In the genomic region with DNA sequence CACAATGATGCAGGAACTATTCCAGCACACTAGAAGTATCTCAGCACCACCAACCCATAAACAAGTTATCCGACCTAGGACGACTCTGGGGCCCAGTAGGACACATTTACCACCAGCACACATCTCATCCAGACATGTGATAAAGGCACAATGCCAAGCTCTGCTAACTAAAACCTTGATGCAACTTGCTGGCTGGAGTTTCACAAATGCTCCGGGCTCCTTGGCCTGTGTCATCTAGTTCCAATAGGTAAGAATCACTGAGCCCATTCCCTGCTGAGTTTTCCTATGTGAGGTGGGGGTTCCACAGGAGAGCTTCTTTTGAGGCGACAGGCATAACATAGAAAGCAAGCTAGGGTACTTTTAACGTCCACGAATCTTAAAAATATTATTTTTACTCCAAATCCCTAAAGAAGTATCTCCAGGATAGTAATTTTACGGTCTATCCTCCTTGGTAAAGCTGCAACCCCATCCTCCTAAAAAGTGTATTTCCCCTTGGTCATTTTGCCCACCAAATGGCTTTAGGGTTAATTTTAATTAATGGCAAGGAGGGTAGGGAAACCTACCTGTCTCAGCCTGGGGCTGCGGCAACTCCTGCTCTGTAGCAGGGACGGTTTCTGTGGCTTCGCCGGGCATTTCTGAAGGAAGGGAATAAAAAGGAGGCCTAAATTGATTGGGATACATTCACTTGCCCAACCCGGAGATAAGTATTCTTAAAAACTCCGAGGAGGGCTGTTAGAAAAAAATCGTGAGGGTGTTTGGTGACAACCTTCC, we compare ENCODE assay signal across 8 cellular contexts. TPM values are rescaled to one million over a fixed set of nuclear protein-coding genes. Genes with fewer than 3 reads are reported as not detected.
DNase-seq lines count a peak whose midpoint lies in the region; ATAC-seq and TF ChIP-seq lines count a peak whose summit lies in the region.

No MANE protein-coding gene starts in this region.

- H3K27me3 ChIP-seq in Panc1 (ENCODE audit: control insufficient read depth, insufficient read depth, low read length) (no peaks in the 10 kb centered on the region), right lobe of liver (no peaks in the 10 kb centered on the region)

- CTCF ChIA-PET in Panc1 (lab: Charles Lee): no interaction called here

- WGBS in right lobe of liver (ENCODE audit: insufficient coverage, low coverage, low lambda C conversion rate, missing lambda C conversion rate): 0% methylated on average over 14 of the region's 14 CpGs

- peaks cover 23% of the 10 kb centered on the region for H3K36me3 ChIP-seq in Panc1 (ENCODE audit: control insufficient read depth, insufficient read depth, low read length)
- H3K36me3 ChIP-seq in right lobe of liver: peaks cover 0 to 15% (median 8%) of the 10 kb centered on the region in 4 donors

- in situ Hi-C loops in Panc1 (cut with HindIII; ENCODE audit: low pct_unique_long_range_greater_than_20kb, low sequenced_read_pairs): no loop called here

- TF ChIP-seq CTCF in Panc1 (IDR thresholded peaks at IDR 0.05): no peak
- no peak for TF ChIP-seq CTCF in coronary artery (IDR thresholded peaks at IDR 0.05)
- no peak for TF ChIP-seq CTCF in right lobe of liver (IDR thresholded peaks at IDR 0.05)

- H3K9me3 ChIP-seq in Panc1 (ENCODE audit: control insufficient read depth, insufficient read depth, low read depth, low read length) (no peaks in the 10 kb centered on the region), right lobe of liver (no peaks in the 10 kb centered on the region)

- BruUV-seq in Panc1 (replicated peaks; lab: Mats Ljungman, UMichigan): no TSS peak

- peak; percentile 66 for TF ChIP-seq POLR2A in right lobe of liver (IDR thresholded peaks at IDR 0.05)

- DNase-seq in NCI-H1694 treated with DMSO at 0.1 percent for 48 hours (lab: John Stamatoyannopoulos, UW): peak; percentile 5
- DNase-seq in NCI-H1694 (lab: John Stamatoyannopoulos, UW): no peak
- no peak for DNase-seq in Panc1 (ENCODE audit: low read depth, low spot score)
- DNase-seq in coronary artery (ENCODE audit: low spot score): no peak
- DNase-seq in right lobe of liver: peak; percentile 60 to 79 (median 65)
- peak in 21 of 49 donors; percentile 2 to 63 (median 13) for DNase-seq in substantia nigra (lab: John Stamatoyannopoulos, UW)

- peak overlapping the region; percentile 93 to 100 for H3K4me3 ChIP-seq in Panc1 (ENCODE audit: low read depth in 2 of 2, low read length in 2 of 2)
- peak overlapping the region; percentile 76 for H3K4me3 ChIP-seq in coronary artery
- H3K4me3 ChIP-seq in right lobe of liver: peak overlapping the region; percentile 83 to 92 (median 90)

- H3K27ac ChIP-seq in Panc1 (ENCODE audit: low read length) (peak overlapping the region; percentile 100), coronary artery (peak overlapping the region; percentile 84 to 94), right lobe of liver (peak overlapping the region; percentile 92 to 94 (median 93)), substantia nigra (ENCODE audit: low read depth, low read length, poor library complexity, severe bottlenecking) (peak overlapping the region; percentile 97)

- H3K4me1 ChIP-seq in Panc1 (ENCODE audit: control insufficient read depth, insufficient read depth, low read length): peaks cover 46% of the 10 kb centered on the region
- H3K4me1 ChIP-seq in right lobe of liver: peaks cover 0 to 50% (median 20%) of the 10 kb centered on the region in 4 donors

- intact Hi-C loops in Panc1 (cut with micrococcal nuclease; ENCODE audit: unreplicated experiment) (loop anchor here (2.0 kb wide), 1 partner anchor 35 kb away; the partner anchor contains the start of gene PTGES3), right lobe of liver (cut with DNase I) (no loop called here)

- ATAC-seq in Panc1: no peak
- ATAC-seq in right lobe of liver: peak; percentile 48 to 56 (median 52)
- ATAC-seq in GM21381 (IDR thresholded peaks at IDR 0.05; ENCODE audit: unreplicated experiment): no peak
- ATAC-seq in HG03095 (IDR thresholded peaks at IDR 0.05; ENCODE audit: unreplicated experiment): no peak

- POLR2A ChIA-PET in Panc1 (lab: Charles Lee): interaction anchor here (0.5 kb wide), 1 partner anchor 49 kb away, joined by 12 read pairs; no protein-coding TSS in a partner anchor

RNA-seq across cellular contexts. Expression of gene NACA, which starts 1.0 kb away (rescaled TPM):
- 716 TPM for total RNA-seq in Panc1 (2021; ENCODE audit: unreplicated experiment)
- 1,029 TPM for polyA plus RNA-seq in Panc1 (2012; ENCODE audit: insufficient read length)
- total RNA-seq in right lobe of liver: 100 to 1,000 TPM; 218 to 501 (median 330) TPM

RNA-seq across cellular contexts. Expression of gene PRIM1, which starts 28.0 kb away (rescaled TPM):
- total RNA-seq in Panc1 (2021; ENCODE audit: unreplicated experiment) (25.0 TPM), right lobe of liver (1 to 10 TPM; 1.3 to 8.5 (median 4.5) TPM)
- polyA plus RNA-seq in Panc1 (2012; ENCODE audit: insufficient read length): 8.6 TPM

RNA-seq across cellular contexts. Expression of gene PTGES3, which starts 36.0 kb away (rescaled TPM):
- 339 TPM for total RNA-seq in Panc1 (2021; ENCODE audit: unreplicated experiment)
- 264 TPM for polyA plus RNA-seq in Panc1 (2012; ENCODE audit: insufficient read length)
- 100 to 1,000 TPM in 2 of 6 experiments, 10 to 100 TPM in 4; 70.0 to 184 (median 81.8) TPM for total RNA-seq in right lobe of liver

RNA-seq across cellular contexts. Expression of gene HSD17B6, which starts 39.0 kb away (rescaled TPM):
- total RNA-seq in Panc1 (2021; ENCODE audit: unreplicated experiment): 1.7 TPM
- 1.1 TPM for polyA plus RNA-seq in Panc1 (2012; ENCODE audit: insufficient read length)
- 1,000 to 10,000 TPM in 1 of 6 experiments, 100 to 1,000 TPM in 5; 243 to 1,112 (median 514) TPM for total RNA-seq in right lobe of liver

Comparison
In these comparisons a context has a peak if more than half of its experiments do, and no peak if none do; other contexts are left out.
1. DNase-seq: peak in NCI-H1694 treated with DMSO at 0.1 percent for 48 hours (single experiment) and right lobe of liver (3 of 3); none in NCI-H1694 (single experiment), Panc1 (single experiment) and coronary artery (single experiment).
2. ATAC-seq: peak in right lobe of liver (4 of 4); none in Panc1 (single experiment), GM21381 (single experiment) and HG03095 (single experiment).
3. Peak in every context shown above with its lines, with median percentiles within 50 percentile points of each other: H3K27ac ChIP-seq and H3K4me3 ChIP-seq.